ENCODE assay signal across 19 cellular contexts in the genomic region with DNA sequence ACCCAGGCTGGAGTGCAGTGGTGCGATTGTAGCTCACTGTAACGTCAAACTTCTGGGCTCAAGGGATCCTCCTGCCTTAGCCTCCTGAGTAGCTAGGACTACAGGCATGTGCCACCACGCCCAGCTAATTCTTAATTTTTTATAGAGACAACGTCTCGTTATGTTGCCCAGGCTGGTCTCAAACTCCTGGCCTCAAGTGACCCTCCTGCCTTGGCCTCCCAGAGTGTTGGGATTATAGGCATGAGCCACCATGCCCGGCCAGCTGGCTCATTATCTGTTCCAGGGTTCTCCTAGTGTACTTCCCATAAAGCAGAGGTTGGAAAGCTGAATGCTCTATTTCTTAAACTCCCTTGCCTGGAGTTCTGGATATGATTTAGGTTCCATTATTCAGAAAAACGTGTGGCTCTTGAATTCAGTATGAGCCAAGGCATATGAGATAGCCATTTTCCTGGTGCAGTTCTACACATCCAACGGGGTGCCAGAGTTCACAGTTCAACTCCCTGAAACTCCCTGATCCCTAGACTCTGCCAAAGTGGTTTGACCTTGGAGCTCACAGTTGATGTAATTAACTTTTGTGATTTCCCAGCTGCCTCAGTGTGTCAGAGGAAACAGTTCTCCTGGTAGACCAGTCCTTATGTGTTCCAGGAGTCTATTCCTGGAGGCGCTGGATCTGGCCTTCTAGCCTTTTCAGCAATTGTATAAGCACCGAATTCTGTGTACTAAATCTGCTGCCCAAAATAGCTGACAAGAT. TPM values are rescaled to one million over a fixed set of nuclear protein-coding genes. Genes with fewer than 3 reads are reported as not detected.
DNase-seq lines count a peak whose midpoint lies in the region; ATAC-seq lines count a peak whose summit lies in the region.
"Had no signal": no experiment of that assay in that cellular context is flagged by ENCODE, and none has a peak within 500 bp of the region (broad histone marks: within the 10 kb centered on the region; RNA-seq: fewer than 3 reads in every experiment).

No MANE protein-coding gene starts in this region.

- no peaks in the 10 kb centered on the region for H3K27me3 Mint-ChIP-seq in stimulated activated naive CD8-positive, alpha-beta T cell treated with anti-CD3 and anti-CD28 coated beads, Interleukin-15, Interleukin-2, amounts not matched to agents 100 ng/mL and 50 ng/mL, for 24 hours
- no peaks in the 10 kb centered on the region for H3K27me3 Mint-ChIP-seq in naive thymus-derived CD4-positive, alpha-beta T cell
- H3K27me3 Mint-ChIP-seq: progenitor cell of endocrine pancreas had no signal

- CTCF ChIA-PET in naive thymus-derived CD4-positive, alpha-beta T cell (lab: Charles Lee): interaction anchor here (1.0 to 3.2 kb wide), 9 partner anchors 10 to 151 kb away, joined by 3 to 13 read pairs (median 4); no protein-coding TSS in a partner anchor

- no peaks in the 10 kb centered on the region for H3K9me3 Mint-ChIP-seq in stimulated activated naive CD8-positive, alpha-beta T cell treated with anti-CD3 and anti-CD28 coated beads, Interleukin-15, Interleukin-2, amounts not matched to agents 100 ng/mL and 50 ng/mL, for 24 hours
- no peaks in the 10 kb centered on the region for H3K9me3 Mint-ChIP-seq in naive thymus-derived CD4-positive, alpha-beta T cell
- H3K9me3 Mint-ChIP-seq: HFFc6 had no signal

- H3K9me3 ChIP-seq in naive thymus-derived CD4-positive, alpha-beta T cell (ENCODE audit: control insufficient read depth in 2 of 3, low read length in 3 of 3): no peaks in the 10 kb centered on the region
- H3K9me3 ChIP-seq: thyroid gland had no signal

- POLR2A ChIA-PET in naive thymus-derived CD4-positive, alpha-beta T cell (lab: Charles Lee): interaction anchor here (0.6 to 12.2 kb wide), 12 partner anchors 8 to 132 kb away, joined by 3 to 208 read pairs (median 5); a partner anchor contains a TSS

- intact Hi-C loops in Right ventricle myocardium superior (cut with DNase I): no loop called here
- intact Hi-C loops in naive thymus-derived CD4-positive, alpha-beta T cell (cut with micrococcal nuclease): loop anchor here in 1 of 2 donors (10.0 kb wide), 1 partner anchor 219 kb away; a partner anchor contains a TSS

- H3K4me1 ChIP-seq in naive thymus-derived CD4-positive, alpha-beta T cell (ENCODE audit: control insufficient read depth in 2 of 2, insufficient read depth in 2 of 2, low read length in 2 of 2): peaks cover 85 to 89% of the 10 kb centered on the region in 2 donors

- H3K4me3 ChIP-seq in naive thymus-derived CD4-positive, alpha-beta T cell (ENCODE audit: low read length): no peak overlapping the region
- H3K4me3 ChIP-seq: SK-N-MC, thyroid gland had no signal

- H3K36me3 ChIP-seq in naive thymus-derived CD4-positive, alpha-beta T cell (ENCODE audit: control insufficient read depth in 2 of 3, insufficient read depth in 3 of 3, low read length in 3 of 3): peaks cover 0 to 3% (median 0%) of the 10 kb centered on the region in 3 experiments
- H3K36me3 ChIP-seq: thyroid gland had no signal

- H3K27ac Mint-ChIP-seq in stimulated activated naive CD8-positive, alpha-beta T cell treated with anti-CD3 and anti-CD28 coated beads, Interleukin-15, Interleukin-2, amounts not matched to agents 100 ng/mL and 50 ng/mL, for 24 hours: peak overlapping the region; percentile 26
- H3K27ac Mint-ChIP-seq in naive thymus-derived CD4-positive, alpha-beta T cell: peak overlapping the region in 8 of 9 donors; percentile 77 to 99 (median 92)
- H3K27ac Mint-ChIP-seq: HFFc6 had no signal

- no peak for ATAC-seq in stimulated activated naive CD8-positive, alpha-beta T cell treated with anti-CD3 and anti-CD28 coated beads, Interleukin-15, Interleukin-2, amounts not matched to agents 100 U/mL and 50 U/mL, for 24 hours
- ATAC-seq in Right ventricle myocardium superior (ENCODE audit: poor library complexity): peak; percentile 69
- no peak for ATAC-seq in naive thymus-derived CD4-positive, alpha-beta T cell

- peak overlapping the region; percentile 43 for H3K27ac ChIP-seq in naive thymus-derived CD4-positive, alpha-beta T cell (ENCODE audit: low read depth, low read length)
- H3K27ac ChIP-seq: SK-N-MC, thyroid gland had no signal

- H3K36me3 Mint-ChIP-seq in stimulated activated naive CD8-positive, alpha-beta T cell treated with anti-CD3 and anti-CD28 coated beads, Interleukin-15, Interleukin-2, amounts not matched to agents 100 ng/mL and 50 ng/mL, for 24 hours (ENCODE audit: low read depth): peaks cover 39% of the 10 kb centered on the region
- peaks cover 3 to 30% (median 23%) of the 10 kb centered on the region in 5 donors for H3K36me3 Mint-ChIP-seq in naive thymus-derived CD4-positive, alpha-beta T cell

- no peak for DNase-seq in stimulated activated naive CD8-positive, alpha-beta T cell treated with anti-CD3 and anti-CD28 coated beads, Interleukin-15, Interleukin-2, amounts not matched to agents 100 U/mL and 50 U/mL, for 24 hours
- DNase-seq in Right ventricle myocardium superior: no peak
- DNase-seq in naive thymus-derived CD4-positive, alpha-beta T cell: no peak
- no peak for DNase-seq in activated CD4-positive, alpha-beta T cell treated with anti-CD3 and anti-CD28 coated beads, Interleukin-2, amount 50 U/mL, for 48 hours
- DNase-seq in SIG-M5 treated with dmso at 0.1 percent for 504 hours (lab: John Stamatoyannopoulos, UW; ENCODE audit: unreplicated experiment): no peak
- no peak for DNase-seq in SW480 (ENCODE audit: low spot score)
- DNase-seq in nucleus accumbens (lab: John Stamatoyannopoulos, UW): no peak
- DNase-seq: activated naive CD4-positive, alpha-beta T cell treated with anti-CD3 and anti-CD28 coated beads, Interleukin-2, amount 50 U/mL, for 16 hours; caudate nucleus; GF-D8; HFFc6; KG1; NCI-H1417; NCI-H226; thyroid gland had no signal

- H3K27me3 ChIP-seq in naive thymus-derived CD4-positive, alpha-beta T cell (ENCODE audit: control insufficient read depth in 2 of 2, insufficient read depth in 2 of 2, low read length in 2 of 2): no peaks in the 10 kb centered on the region
- H3K27me3 ChIP-seq: thyroid gland had no signal

- H3K4me3 Mint-ChIP-seq in stimulated activated naive CD8-positive, alpha-beta T cell treated with anti-CD3 and anti-CD28 coated beads, Interleukin-15, Interleukin-2, amounts not matched to agents 100 ng/mL and 50 ng/mL, for 24 hours: no peak overlapping the region
- H3K4me3 Mint-ChIP-seq in naive thymus-derived CD4-positive, alpha-beta T cell: peak overlapping the region in 9 of 10 donors; percentile 7 to 76 (median 59)
- H3K4me3 Mint-ChIP-seq: HFFc6 had no signal

- peaks cover 99% of the 10 kb centered on the region for H3K4me1 Mint-ChIP-seq in stimulated activated naive CD8-positive, alpha-beta T cell treated with anti-CD3 and anti-CD28 coated beads, Interleukin-15, Interleukin-2, amounts not matched to agents 100 ng/mL and 50 ng/mL, for 24 hours (ENCODE audit: low read depth)
- peaks cover 67 to 99% (median 94%) of the 10 kb centered on the region in 7 donors for H3K4me1 Mint-ChIP-seq in naive thymus-derived CD4-positive, alpha-beta T cell

RNA-seq across cellular contexts. Expression of a gene that starts 21.6 kb away (rescaled TPM):
- total RNA-seq in Right ventricle myocardium superior: 1.6 TPM
- total RNA-seq in naive thymus-derived CD4-positive, alpha-beta T cell: 100 to 1,000 TPM in 4 of 5 experiments, 10 to 100 TPM in 1; 26.8 to 231 (median 112) TPM
- polyA plus RNA-seq in naive thymus-derived CD4-positive, alpha-beta T cell: 100 to 1,000 TPM; 234 to 241 TPM
- total RNA-seq: progenitor cell of endocrine pancreas had no signal

RNA-seq across cellular contexts. Expression of a gene that starts 27.4 kb away (rescaled TPM):
- not detected for total RNA-seq in Right ventricle myocardium superior
- 10 to 100 TPM; 11.5 to 40.4 (median 21.1) TPM for total RNA-seq in naive thymus-derived CD4-positive, alpha-beta T cell
- 10 to 100 TPM; 27.9 to 35.9 TPM for polyA plus RNA-seq in naive thymus-derived CD4-positive, alpha-beta T cell
- total RNA-seq: frontal cortex, HFFc6, progenitor cell of endocrine pancreas had no signal

Comparison
In these comparisons a context has a peak if more than half of its experiments do, and no peak if none do; other contexts are left out.
1. RNA of a gene that starts 21.6 kb away (total RNA-seq): 26.8 to 231 TPM in naive thymus-derived CD4-positive, alpha-beta T cell; 1.6 TPM in Right ventricle myocardium superior (single experiment); every median in the first group is over 10 times any median in the second.
2. RNA of a gene that starts 27.4 kb away (total RNA-seq): 11.5 to 40.4 TPM in naive thymus-derived CD4-positive, alpha-beta T cell; not detected in Right ventricle myocardium superior (single experiment); every median in the first group is over 10 times any median in the second.